ENCODE assay signal across 24 cellular contexts in the genomic region with DNA sequence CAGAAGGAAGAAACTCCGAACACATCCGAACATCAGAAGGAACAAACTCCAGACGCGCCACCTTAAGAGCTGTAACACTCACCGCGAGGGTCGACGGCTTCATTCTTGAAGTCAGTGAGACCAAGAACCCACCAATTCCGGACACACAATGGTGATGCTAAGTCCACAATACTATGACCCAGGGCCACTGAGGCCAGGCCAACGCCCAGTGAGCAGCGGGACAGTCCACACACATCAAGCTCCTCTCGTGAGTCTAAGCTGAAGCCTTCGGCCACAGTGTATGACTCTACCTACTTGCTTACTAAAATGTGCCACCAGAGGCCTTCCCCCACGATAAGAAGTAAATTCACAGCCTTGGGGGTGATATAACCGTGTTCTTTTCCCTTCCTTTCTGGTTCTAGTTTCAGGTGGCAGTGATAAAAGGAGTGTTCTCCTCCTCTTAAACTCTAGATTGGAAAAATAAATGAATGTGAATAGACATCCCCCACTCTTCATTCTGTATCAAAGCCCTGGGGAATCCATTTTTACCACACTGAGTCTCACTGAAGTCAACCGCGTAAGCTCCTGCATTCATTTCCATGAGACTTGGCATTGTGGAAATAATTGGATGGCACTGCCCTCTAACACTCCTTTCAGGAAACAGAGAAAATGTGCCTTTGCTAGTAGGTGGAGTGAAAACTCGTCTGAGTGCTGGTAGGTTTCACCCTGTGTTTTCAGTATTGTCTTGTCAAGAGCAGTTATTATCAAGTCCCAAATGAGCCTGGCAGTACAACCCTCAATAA. TPM values are rescaled to one million over a fixed set of nuclear protein-coding genes. Genes with fewer than 3 reads are reported as not detected.
DNase-seq lines count a peak whose midpoint lies in the region; ATAC-seq, FAIRE-seq and TF ChIP-seq lines count a peak whose summit lies in the region.
"Had no signal": no experiment of that assay in that cellular context is flagged by ENCODE, and none has a peak within 500 bp of the region (broad histone marks: within the 10 kb centered on the region; RNA-seq: fewer than 3 reads in every experiment).

No MANE protein-coding gene starts in this region.

- no peak overlapping the region for H3K27ac Mint-ChIP-seq in activated CD4-positive, alpha-beta T cell treated with anti-CD3 and anti-CD28 coated beads for 36 hours
- H3K27ac Mint-ChIP-seq: activated CD4-positive, alpha-beta T cell treated with anti-CD3 and anti-CD28 coated beads, Interleukin-2, amount 10 ng/mL, durations not matched to agents 7 days and 5 days; activated T-helper 17 cell treated with anti-CD3 and anti-CD28 coated beads, Interleukin-2, amount 50 U/mL, for 72 hours; IgD-negative memory B cell had no signal

- peak; percentile 21 for ATAC-seq in activated CD4-positive, alpha-beta T cell treated with anti-CD3 and anti-CD28 coated beads for 36 hours
- ATAC-seq: activated T-helper 17 cell treated with anti-CD3 and anti-CD28 coated beads, Interleukin-2, amount 50 U/mL, for 72 hours had no signal

- no peaks in the 10 kb centered on the region for H3K27me3 Mint-ChIP-seq in activated CD4-positive, alpha-beta T cell treated with anti-CD3 and anti-CD28 coated beads for 36 hours
- H3K27me3 Mint-ChIP-seq: activated CD4-positive, alpha-beta T cell treated with anti-CD3 and anti-CD28 coated beads, Interleukin-2, amount 10 ng/mL, durations not matched to agents 7 days and 5 days; activated T-helper 17 cell treated with anti-CD3 and anti-CD28 coated beads, Interleukin-2, amount 50 U/mL, for 72 hours had no signal

- H3K36me3 ChIP-seq in small intestine (ENCODE audit: control insufficient read depth in 2 of 2, insufficient read depth in 2 of 2, low read length in 2 of 2): no peaks in the 10 kb centered on the region
- no peaks in the 10 kb centered on the region for H3K36me3 ChIP-seq in H7 (replicated peaks; ENCODE audit: control insufficient read depth, insufficient read depth, low read length)
- H3K36me3 ChIP-seq: esophagus muscularis mucosa, MG63, vagina had no signal

- intact Hi-C loops in activated CD4-positive, alpha-beta T cell treated with anti-CD3 and anti-CD28 coated beads for 36 hours (cut with DNase I, micrococcal nuclease): no loop called here

- no peak overlapping the region for H3K4me3 ChIP-seq in small intestine (ENCODE audit: low read depth in 1 of 2, low read length in 2 of 2)
- H3K4me3 ChIP-seq in coronary artery: no peak overlapping the region
- H3K4me3 ChIP-seq in H7 (ENCODE audit: insufficient read depth, low read depth, low read length): no peak overlapping the region
- H3K4me3 ChIP-seq: esophagus muscularis mucosa, MG63, vagina had no signal

- DNase-seq in activated CD4-positive, alpha-beta T cell treated with anti-CD3 and anti-CD28 coated beads for 36 hours: no peak
- no peak for DNase-seq in activated CD4-positive, alpha-beta T cell treated with anti-CD3 and anti-CD28 coated beads for 1 hour
- peak; percentile 81 for DNase-seq in NCI-H2227 treated with DMSO at 0.1 percent for 48 hours (lab: John Stamatoyannopoulos, UW)
- DNase-seq in fibroblast of peridontal ligament (ENCODE audit: extremely low read depth): peak; percentile 19
- peak; percentile 17 for DNase-seq in small intestine
- no peak for DNase-seq in coronary artery (ENCODE audit: low spot score)
- DNase-seq in H7: no peak
- DNase-seq in activated effector memory CD4-positive, alpha-beta T cell treated with Interleukin-2 at 50 U/mL for 16 hours: no peak
- DNase-seq: ACHN; activated CD4-positive, alpha-beta T cell treated with anti-CD3 and anti-CD28 coated beads, Interleukin-2, amount 10 ng/mL, durations not matched to agents 7 days and 5 days; activated CD8-positive, alpha-beta memory T cell treated with anti-CD3 and anti-CD28 coated beads, Interleukin-2, amount 50 U/mL, for 4 hours; C1 segment of cervical spinal cord; DMS 273 treated with DMSO at 0.1 percent for 48 hours; effector CD8-positive, alpha-beta T cell; HCEC 1CT; MG63; NCI-H1694; NCI-H446; stimulated activated CD4-positive, alpha-beta T cell treated with anti-CD3 and anti-CD28 coated beads, Interleukin-15, amount 100 ng/mL, for 24 hours had no signal

- CTCF ChIA-PET in activated CD4-positive, alpha-beta T cell treated with anti-CD3 and anti-CD28 coated beads for 36 hours (lab: Charles Lee): interaction anchor here (0.6 to 0.9 kb wide), 4 partner anchors 9 to 38 kb away, joined by 3 read pairs; no protein-coding TSS in a partner anchor

- H3K27ac ChIP-seq in small intestine (ENCODE audit: low read depth in 1 of 2, low read length in 1 of 2): no peak overlapping the region
- H3K27ac ChIP-seq in coronary artery: no peak overlapping the region
- H3K27ac ChIP-seq: esophagus muscularis mucosa, vagina had no signal

- peaks cover 0 to 3% of the 10 kb centered on the region in 2 donors for H3K4me1 ChIP-seq in small intestine (ENCODE audit: control insufficient read depth in 2 of 2, insufficient read depth in 1 of 2, low read depth in 1 of 2, low read length in 1 of 2)
- H3K4me1 ChIP-seq: vagina had no signal

- H3K36me3 Mint-ChIP-seq in activated CD4-positive, alpha-beta T cell treated with anti-CD3 and anti-CD28 coated beads for 36 hours (ENCODE audit: low read depth): no peaks in the 10 kb centered on the region
- H3K36me3 Mint-ChIP-seq: IgD-negative memory B cell had no signal

- no peaks in the 10 kb centered on the region for H3K27me3 ChIP-seq in small intestine (ENCODE audit: control insufficient read depth in 2 of 2, insufficient read depth in 2 of 2, low read length in 2 of 2)
- no peaks in the 10 kb centered on the region for H3K27me3 ChIP-seq in H7 (ENCODE audit: control insufficient read depth, insufficient read depth, low read length)
- H3K27me3 ChIP-seq: esophagus muscularis mucosa, MG63, vagina had no signal

- POLR2A ChIA-PET in activated CD4-positive, alpha-beta T cell treated with anti-CD3 and anti-CD28 coated beads for 36 hours (lab: Charles Lee): interaction anchor here (0.5 to 1.1 kb wide), 2 partner anchors 8 to 9 kb away, joined by 4 read pairs; no protein-coding TSS in a partner anchor

- H3K4me1 Mint-ChIP-seq in activated CD4-positive, alpha-beta T cell treated with anti-CD3 and anti-CD28 coated beads for 36 hours: peaks cover 35% of the 10 kb centered on the region

- no peaks in the 10 kb centered on the region for H3K9me3 Mint-ChIP-seq in activated CD4-positive, alpha-beta T cell treated with anti-CD3 and anti-CD28 coated beads for 36 hours (ENCODE audit: low read depth)
- H3K9me3 Mint-ChIP-seq: activated CD4-positive, alpha-beta T cell treated with anti-CD3 and anti-CD28 coated beads, Interleukin-2, amount 10 ng/mL, durations not matched to agents 7 days and 5 days; activated T-helper 17 cell treated with anti-CD3 and anti-CD28 coated beads, Interleukin-2, amount 50 U/mL, for 72 hours; IgD-negative memory B cell had no signal

- 81 to 86% (median 84%) methylated on average over 18 of the region's 18 CpGs for WGBS in small intestine, 3 donors

- TF ChIP-seq CTCF in coronary artery (IDR thresholded peaks at IDR 0.05): no peak

- no peak overlapping the region for H3K4me3 Mint-ChIP-seq in activated CD4-positive, alpha-beta T cell treated with anti-CD3 and anti-CD28 coated beads for 36 hours
- H3K4me3 Mint-ChIP-seq: activated CD4-positive, alpha-beta T cell treated with anti-CD3 and anti-CD28 coated beads, Interleukin-2, amount 10 ng/mL, durations not matched to agents 7 days and 5 days; activated T-helper 17 cell treated with anti-CD3 and anti-CD28 coated beads, Interleukin-2, amount 50 U/mL, for 72 hours; IgD-negative memory B cell had no signal

- no peaks in the 10 kb centered on the region for H3K9me3 ChIP-seq in small intestine (ENCODE audit: control insufficient read depth, low read depth)
- H3K9me3 ChIP-seq: esophagus muscularis mucosa, MG63, vagina had no signal

- no peak for FAIRE-seq in small intestine (lab: Jason Lieb, UNC)
- FAIRE-seq: GM18507 had no signal

RNA-seq across cellular contexts. Expression of gene CDKN2AIP, which starts 10.0 kb away (rescaled TPM):
- 10 to 100 TPM; 19.4 to 22.8 TPM for total RNA-seq in activated CD4-positive, alpha-beta T cell treated with anti-CD3 and anti-CD28 coated beads for 36 hours
- 10 to 100 TPM; 14.8 to 20.3 (median 19.2) TPM for polyA plus RNA-seq in small intestine
- 17.0 and 19.7 TPM in 2 replicates for total RNA-seq in H7 (2014; rRNA removed; shearing (Covaris generic))

Comparison
In these comparisons a context has a peak if more than half of its experiments do, and no peak if none do; other contexts are left out.
1. DNase-seq: peak in NCI-H2227 treated with DMSO at 0.1 percent for 48 hours (single experiment), fibroblast of peridontal ligament (single experiment) and small intestine (single experiment); none in activated CD4-positive, alpha-beta T cell treated with anti-CD3 and anti-CD28 coated beads for 36 hours (single experiment), activated CD4-positive, alpha-beta T cell treated with anti-CD3 and anti-CD28 coated beads for 1 hour (single experiment), coronary artery (single experiment), H7 (single experiment) and activated effector memory CD4-positive, alpha-beta T cell treated with Interleukin-2 at 50 U/mL for 16 hours (single experiment).